1 cellular context compared by ENCODE assay signal in genomic region chr12:103571286-103571685, GRCh38.
TF ChIP-seq lines count a peak whose summit lies in the region.

No MANE protein-coding gene starts in this region.

TF ChIP-seq in IMR-90, 13 proteins besides CTCF, POLR2A, EP300 and RAD21 (continued from another document):
- TF ChIP-seq MAZ (IDR thresholded peaks at IDR 0.05; ENCODE audit: borderline replicate concordance, low read depth, low read length) (no peak), MAFK (IDR thresholded peaks at IDR 0.05; ENCODE audit: low read depth, low read length) (no peak)
TF ChIP-seq in IMR-90: peak in this region for 0.
